ENCODE assay signal across 11 cellular contexts in the genomic region with DNA sequence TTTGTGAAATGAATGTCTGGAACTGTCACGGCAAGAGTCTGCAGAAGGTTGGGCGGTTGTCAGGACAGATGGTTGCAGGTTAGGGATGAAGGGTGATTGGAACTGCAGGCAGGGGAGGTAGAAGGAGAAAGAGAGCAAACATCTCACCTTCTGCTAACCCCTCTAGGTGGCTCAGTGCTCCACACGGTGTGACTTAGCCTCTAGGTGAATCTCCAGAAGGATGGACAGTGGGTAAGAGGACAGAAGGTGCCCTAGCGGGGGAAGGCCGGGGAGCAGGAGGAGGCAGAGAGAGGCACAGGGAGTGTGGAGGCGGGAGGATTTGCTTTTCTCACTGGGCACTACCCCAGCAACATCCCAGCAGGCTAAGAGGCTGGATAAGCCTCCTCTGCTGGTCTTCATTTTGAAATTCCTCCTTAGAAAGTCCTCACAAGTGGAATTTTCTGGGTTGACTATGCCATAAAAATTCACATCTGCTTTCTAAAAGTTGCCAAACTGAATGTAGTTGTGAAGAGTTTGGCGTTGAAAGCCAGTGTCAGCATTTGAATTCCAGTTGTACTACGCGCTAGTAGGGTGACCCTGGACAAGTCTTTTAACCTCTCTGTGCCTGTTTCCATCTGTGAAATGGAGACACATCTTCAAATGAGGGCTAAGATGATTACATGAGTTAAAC. TPM values are rescaled to one million over a fixed set of nuclear protein-coding genes. Genes with fewer than 3 reads are reported as not detected.
DNase-seq lines count a peak whose midpoint lies in the region; ATAC-seq and TF ChIP-seq lines count a peak whose summit lies in the region.
"Had no signal": no experiment of that assay in that cellular context is flagged by ENCODE, and none has a peak within 500 bp of the region (broad histone marks: within the 10 kb centered on the region; RNA-seq: fewer than 3 reads in every experiment).

No MANE protein-coding gene starts in this region.

- H3K4me3 Mint-ChIP-seq in T-helper 2 cell treated with Interferon-gamma antibody and Interleukin-4, amounts not matched to agents 5 μg/mL and 100 μg/mL, for 36 hours, result peak overlapping the region; percentile 58
- peak overlapping the region; percentile 65 to 97 (median 72) for H3K4me3 Mint-ChIP-seq in IgD-negative memory B cell
- H3K4me3 Mint-ChIP-seq in activated CD8-positive, alpha-beta T cell treated with anti-CD3 and anti-CD28 coated beads, Interleukin-2, amount 10 ng/mL, durations not matched to agents 7 days and 5 days, result peak overlapping the region; percentile 49
- H3K4me3 Mint-ChIP-seq in nephron, result peak overlapping the region; percentile 72 to 86 (median 73)

- peaks cover 66% of the 10 kb centered on the region for H3K4me1 Mint-ChIP-seq in T-helper 2 cell treated with Interferon-gamma antibody and Interleukin-4, amounts not matched to agents 5 μg/mL and 100 μg/mL, for 36 hours (ENCODE audit: low read depth)
- H3K4me1 Mint-ChIP-seq in IgD-negative memory B cell, result peaks cover 24 to 40% (median 34%) of the 10 kb centered on the region in 3 donors
- peaks cover 85% of the 10 kb centered on the region for H3K4me1 Mint-ChIP-seq in activated CD8-positive, alpha-beta T cell treated with anti-CD3 and anti-CD28 coated beads, Interleukin-2, amount 10 ng/mL, durations not matched to agents 7 days and 5 days (ENCODE audit: low read depth)
- H3K4me1 Mint-ChIP-seq in nephron, result peaks cover 23% of the 10 kb centered on the region

- POLR2A ChIA-PET in activated CD8-positive, alpha-beta T cell treated with anti-CD3 and anti-CD28 coated beads, Interleukin-2, amount 10 ng/mL, durations not matched to agents 7 days and 5 days (lab: Charles Lee), result interaction anchor here (1.0 to 16.7 kb wide), 5 partner anchors 9 to 78 kb away, joined by 3 to 290 read pairs (median 4); a partner anchor contains a TSS

- no peaks in the 10 kb centered on the region for H3K9me3 Mint-ChIP-seq in T-helper 2 cell treated with Interferon-gamma antibody and Interleukin-4, amounts not matched to agents 5 μg/mL and 100 μg/mL, for 36 hours
- H3K9me3 Mint-ChIP-seq in IgD-negative memory B cell, result no peaks in the 10 kb centered on the region
- no peaks in the 10 kb centered on the region for H3K9me3 Mint-ChIP-seq in activated CD8-positive, alpha-beta T cell treated with anti-CD3 and anti-CD28 coated beads, Interleukin-2, amount 10 ng/mL, durations not matched to agents 7 days and 5 days (ENCODE audit: insufficient read depth)
- H3K9me3 Mint-ChIP-seq in nephron, result no peaks in the 10 kb centered on the region

- CTCF ChIA-PET in activated CD8-positive, alpha-beta T cell treated with anti-CD3 and anti-CD28 coated beads, Interleukin-2, amount 10 ng/mL, durations not matched to agents 7 days and 5 days (lab: Charles Lee), result interaction anchor here (1.0 to 5.6 kb wide), 4 partner anchors 11 to 77 kb away, joined by 4 to 30 read pairs (median 14); a partner anchor contains a TSS

- H3K27ac Mint-ChIP-seq in T-helper 2 cell treated with Interferon-gamma antibody and Interleukin-4, amounts not matched to agents 5 μg/mL and 100 μg/mL, for 36 hours, result peak overlapping the region; percentile 88
- H3K27ac Mint-ChIP-seq in IgD-negative memory B cell (peak overlapping the region; percentile 25 to 97 (median 76)), nephron (no peak overlapping the region)
- H3K27ac Mint-ChIP-seq in activated CD8-positive, alpha-beta T cell treated with anti-CD3 and anti-CD28 coated beads, Interleukin-2, amount 10 ng/mL, durations not matched to agents 7 days and 5 days, result peak overlapping the region; percentile 92

- no peaks in the 10 kb centered on the region for H3K27me3 Mint-ChIP-seq in T-helper 2 cell treated with Interferon-gamma antibody and Interleukin-4, amounts not matched to agents 5 μg/mL and 100 μg/mL, for 36 hours (ENCODE audit: low read depth)
- H3K27me3 Mint-ChIP-seq in IgD-negative memory B cell (no peaks in the 10 kb centered on the region), nephron (ENCODE audit: low read depth) (peaks cover 45% of the 10 kb centered on the region)
- H3K27me3 Mint-ChIP-seq in activated CD8-positive, alpha-beta T cell treated with anti-CD3 and anti-CD28 coated beads, Interleukin-2, amount 10 ng/mL, durations not matched to agents 7 days and 5 days (ENCODE audit: low read depth), result no peaks in the 10 kb centered on the region

- DNase-seq in T-helper 2 cell treated with Interferon-gamma antibody and Interleukin-4, amounts not matched to agents 5 μg/mL and 100 μg/mL, for 36 hours (ENCODE audit: low spot score), result no peak
- DNase-seq in T-helper 2 cell (no peak), NCI-H526 treated with DMSO at 0.1 percent for 48 hours (lab: John Stamatoyannopoulos, UW) (no peak), nucleus accumbens (lab: John Stamatoyannopoulos, UW) (no peak)
- DNase-seq in activated CD8-positive, alpha-beta T cell treated with anti-CD3 and anti-CD28 coated beads, Interleukin-2, amount 10 ng/mL, durations not matched to agents 7 days and 5 days, result no peak
- DNase-seq: effector CD8-positive, alpha-beta T cell; KBM-7; NCI-H187 treated with DMSO at 0.1 percent for 48 hours had no signal

- ATAC-seq in activated CD8-positive, alpha-beta T cell treated with anti-CD3 and anti-CD28 coated beads, Interleukin-2, amount 10 ng/mL, durations not matched to agents 7 days and 5 days, result no peak
- ATAC-seq in GM21528 (IDR thresholded peaks at IDR 0.05; ENCODE audit: low FRiP score, unreplicated experiment), result no peak

- no peak for TF ChIP-seq CTCF in nephron (IDR thresholded peaks at IDR 0.05; ENCODE audit: unreplicated experiment in 3 of 3)

- peaks cover 28% of the 10 kb centered on the region for H3K36me3 Mint-ChIP-seq in T-helper 2 cell treated with Interferon-gamma antibody and Interleukin-4, amounts not matched to agents 5 μg/mL and 100 μg/mL, for 36 hours (ENCODE audit: low read depth)
- H3K36me3 Mint-ChIP-seq in IgD-negative memory B cell (no peaks in the 10 kb centered on the region), nephron (ENCODE audit: low read depth) (no peaks in the 10 kb centered on the region)
- peaks cover 27% of the 10 kb centered on the region for H3K36me3 Mint-ChIP-seq in activated CD8-positive, alpha-beta T cell treated with anti-CD3 and anti-CD28 coated beads, Interleukin-2, amount 10 ng/mL, durations not matched to agents 7 days and 5 days (ENCODE audit: low read depth)

RNA-seq across cellular contexts. Expression of a gene that starts 10.7 kb away (rescaled TPM):
- 1.6 TPM for polyA plus RNA-seq in IgD-negative memory B cell
- 10 to 100 TPM; 44.6 to 45.3 TPM for total RNA-seq in activated CD8-positive, alpha-beta T cell treated with anti-CD3 and anti-CD28 coated beads, Interleukin-2, amount 10 ng/mL, durations not matched to agents 7 days and 5 days

Comparison
In these comparisons a context has a peak if more than half of its experiments do, and no peak if none do; other contexts are left out.
1. H3K27ac Mint-ChIP-seq: peak in T-helper 2 cell treated with Interferon-gamma antibody and Interleukin-4, amounts not matched to agents 5 μg/mL and 100 μg/mL, for 36 hours (single experiment), IgD-negative memory B cell (3 of 3) and activated CD8-positive, alpha-beta T cell treated with anti-CD3 and anti-CD28 coated beads, Interleukin-2, amount 10 ng/mL, durations not matched to agents 7 days and 5 days (single experiment); none in nephron (0 of 3).
2. Peak in every context shown above with its lines, with median percentiles within 50 percentile points of each other: H3K4me3 Mint-ChIP-seq.